ENCODE assay signal across 36 cellular contexts in the genomic region with DNA sequence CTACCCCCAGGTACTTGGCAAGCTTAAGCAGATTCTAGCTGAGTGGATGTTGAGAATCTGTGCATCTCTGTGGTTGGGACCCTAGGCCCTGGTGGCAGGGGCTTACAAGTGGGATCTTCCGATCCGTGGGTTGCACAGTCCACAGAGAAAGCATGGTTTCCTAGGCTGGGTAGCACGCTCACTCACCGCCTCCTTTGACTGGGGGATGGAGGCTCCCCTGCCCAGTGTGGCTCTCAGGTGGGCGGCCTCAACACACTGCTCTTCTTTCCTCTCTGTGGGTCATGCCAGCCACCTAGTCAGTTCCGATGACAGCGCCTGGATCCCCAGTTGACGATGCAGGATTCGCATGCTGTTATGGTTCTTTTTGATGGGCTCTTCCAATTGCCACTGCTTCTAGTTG.
"Had no signal": no experiment of that assay in that cellular context is flagged by ENCODE, and none has a peak within 500 bp of the region (broad histone marks: within the 10 kb centered on the region; RNA-seq: fewer than 3 reads in every experiment).

No MANE protein-coding gene starts in this region.

- H3K9me3 ChIP-seq: ascending aorta had no signal

- H3K27ac Mint-ChIP-seq: activated B cell treated with CpG ODN at 0.5 μM for 24 hours; activated CD4-positive, alpha-beta memory T cell treated with anti-CD3 and anti-CD28 coated beads, Interleukin-2, amount 10 ng/mL, durations not matched to agents 7 days and 5 days; activated CD4-positive, alpha-beta T cell treated with anti-CD3 and anti-CD28 coated beads for 36 hours; activated CD4-positive, alpha-beta T cell treated with anti-CD3 and anti-CD28 coated beads, Interleukin-2, amount 10 ng/mL, durations not matched to agents 7 days and 5 days; activated CD8-positive, alpha-beta memory T cell treated with anti-CD3 and anti-CD28 coated beads, Interleukin-2, amount 10 ng/mL, durations not matched to agents 7 days and 5 days; activated CD8-positive, alpha-beta T cell treated with anti-CD3 and anti-CD28 coated beads, Interleukin-2, amount 10 ng/mL, durations not matched to agents 7 days and 5 days; activated naive CD4-positive, alpha-beta T cell treated with anti-CD3 and anti-CD28 coated beads, Interleukin-2, amount 10 ng/mL, durations not matched to agents 7 days and 5 days; activated naive CD4-positive, alpha-beta T cell treated with anti-CD3 and anti-CD28 coated beads, Interleukin-2, amount 50 U/mL, for 24 hours; activated naive CD8-positive, alpha-beta T cell; activated naive CD8-positive, alpha-beta T cell treated with anti-CD3 and anti-CD28 coated beads, Interleukin-2, amount 50 U/mL, for 24 hours; activated T-cell treated with anti-CD3 and anti-CD28 coated beads, Interleukin-2, amount 50 U/mL, for 24 hours; activated T-helper 2 cell treated with anti-CD3 and anti-CD28 coated beads, Interferon-gamma antibody, Interleukin-2, Interleukin-4, amounts not matched to agents 10 μg/mL and 5 μg/mL and 100 μg/mL, durations not matched to agents 14 hours and 24 hours and 36 hours; brain; T-helper 1 cell treated with Interleukin-12 subunit alpha and Interleukin-12 subunit beta and Interleukin-4 antibody, amounts not matched to agents 30 μg/mL and 1 μg/mL, for 36 hours; T-helper 2 cell treated with Interferon-gamma antibody and Interleukin-4, amounts not matched to agents 5 μg/mL and 100 μg/mL, for 36 hours had no signal

- H3K4me3 ChIP-seq: ascending aorta, cardiac muscle cell had no signal

- H3K27me3 ChIP-seq: ascending aorta, cardiac muscle cell had no signal

- H3K9me3 Mint-ChIP-seq: activated naive CD4-positive, alpha-beta T cell treated with anti-CD3 and anti-CD28 coated beads, Interleukin-2, amount 50 U/mL, for 24 hours had no signal

- H3K4me3 Mint-ChIP-seq: activated B cell treated with CpG ODN at 0.5 μM for 24 hours; activated CD4-positive, alpha-beta memory T cell treated with anti-CD3 and anti-CD28 coated beads, Interleukin-2, amount 10 ng/mL, durations not matched to agents 7 days and 5 days; activated CD4-positive, alpha-beta T cell treated with anti-CD3 and anti-CD28 coated beads for 36 hours; activated CD4-positive, alpha-beta T cell treated with anti-CD3 and anti-CD28 coated beads, Interleukin-2, amount 10 ng/mL, durations not matched to agents 7 days and 5 days; activated CD8-positive, alpha-beta memory T cell treated with anti-CD3 and anti-CD28 coated beads, Interleukin-2, amount 10 ng/mL, durations not matched to agents 7 days and 5 days; activated CD8-positive, alpha-beta T cell treated with anti-CD3 and anti-CD28 coated beads, Interleukin-2, amount 10 ng/mL, durations not matched to agents 7 days and 5 days; activated naive CD4-positive, alpha-beta T cell treated with anti-CD3 and anti-CD28 coated beads, Interleukin-2, amount 10 ng/mL, durations not matched to agents 7 days and 5 days; activated naive CD4-positive, alpha-beta T cell treated with anti-CD3 and anti-CD28 coated beads, Interleukin-2, amount 50 U/mL, for 24 hours; activated naive CD8-positive, alpha-beta T cell; activated naive CD8-positive, alpha-beta T cell treated with anti-CD3 and anti-CD28 coated beads, Interleukin-2, amount 50 U/mL, for 24 hours; activated T-cell treated with anti-CD3 and anti-CD28 coated beads, Interleukin-2, amount 50 U/mL, for 24 hours; brain; central memory CD8-positive, alpha-beta T cell; T-helper 1 cell treated with Interleukin-12 subunit alpha and Interleukin-12 subunit beta and Interleukin-4 antibody, amounts not matched to agents 30 μg/mL and 1 μg/mL, for 36 hours; T-helper 2 cell treated with Interferon-gamma antibody and Interleukin-4, amounts not matched to agents 5 μg/mL and 100 μg/mL, for 36 hours had no signal

- H3K4me1 Mint-ChIP-seq: activated B cell treated with CpG ODN at 0.5 μM for 24 hours; activated CD4-positive, alpha-beta memory T cell treated with anti-CD3 and anti-CD28 coated beads, Interleukin-2, amount 10 ng/mL, durations not matched to agents 7 days and 5 days; activated CD4-positive, alpha-beta T cell treated with anti-CD3 and anti-CD28 coated beads for 36 hours; activated CD4-positive, alpha-beta T cell treated with anti-CD3 and anti-CD28 coated beads, Interleukin-2, amount 10 ng/mL, durations not matched to agents 7 days and 5 days; activated CD8-positive, alpha-beta memory T cell treated with anti-CD3 and anti-CD28 coated beads, Interleukin-2, amount 10 ng/mL, durations not matched to agents 7 days and 5 days; activated naive CD4-positive, alpha-beta T cell treated with anti-CD3 and anti-CD28 coated beads, Interleukin-2, amount 10 ng/mL, durations not matched to agents 7 days and 5 days; activated naive CD4-positive, alpha-beta T cell treated with anti-CD3 and anti-CD28 coated beads, Interleukin-2, amount 50 U/mL, for 24 hours; activated naive CD8-positive, alpha-beta T cell treated with anti-CD3 and anti-CD28 coated beads, Interleukin-2, amount 50 U/mL, for 24 hours; brain; central memory CD8-positive, alpha-beta T cell had no signal

- H3K36me3 Mint-ChIP-seq: activated CD8-positive, alpha-beta memory T cell treated with anti-CD3 and anti-CD28 coated beads, Interleukin-2, amount 10 ng/mL, durations not matched to agents 7 days and 5 days; activated naive CD4-positive, alpha-beta T cell treated with anti-CD3 and anti-CD28 coated beads, Interleukin-2, amount 10 ng/mL, durations not matched to agents 7 days and 5 days; activated naive CD4-positive, alpha-beta T cell treated with anti-CD3 and anti-CD28 coated beads, Interleukin-2, amount 50 U/mL, for 24 hours; activated naive CD8-positive, alpha-beta T cell; brain had no signal

- H3K36me3 ChIP-seq: ascending aorta, cardiac muscle cell had no signal

- H3K27ac ChIP-seq: ascending aorta, cardiac muscle cell, VCaP had no signal

- H3K27me3 Mint-ChIP-seq: activated B cell treated with CpG ODN at 0.5 μM for 24 hours; activated CD4-positive, alpha-beta memory T cell treated with anti-CD3 and anti-CD28 coated beads, Interleukin-2, amount 10 ng/mL, durations not matched to agents 7 days and 5 days; activated CD4-positive, alpha-beta T cell treated with anti-CD3 and anti-CD28 coated beads for 36 hours; activated CD4-positive, alpha-beta T cell treated with anti-CD3 and anti-CD28 coated beads, Interleukin-2, amount 10 ng/mL, durations not matched to agents 7 days and 5 days; activated CD8-positive, alpha-beta memory T cell treated with anti-CD3 and anti-CD28 coated beads, Interleukin-2, amount 10 ng/mL, durations not matched to agents 7 days and 5 days; activated naive CD4-positive, alpha-beta T cell treated with anti-CD3 and anti-CD28 coated beads, Interleukin-2, amount 10 ng/mL, durations not matched to agents 7 days and 5 days; activated naive CD4-positive, alpha-beta T cell treated with anti-CD3 and anti-CD28 coated beads, Interleukin-2, amount 50 U/mL, for 24 hours; activated naive CD8-positive, alpha-beta T cell; activated naive CD8-positive, alpha-beta T cell treated with anti-CD3 and anti-CD28 coated beads, Interleukin-2, amount 50 U/mL, for 24 hours; activated T-cell treated with anti-CD3 and anti-CD28 coated beads, Interleukin-2, amount 50 U/mL, for 24 hours; central memory CD8-positive, alpha-beta T cell had no signal

- H3K4me1 ChIP-seq: ascending aorta had no signal

- DNase-seq: activated B cell treated with CpG ODN at 0.5 μM for 24 hours; activated CD4-positive, alpha-beta memory T cell treated with anti-CD3 and anti-CD28 coated beads, Interleukin-2, amount 10 ng/mL, durations not matched to agents 7 days and 5 days; activated CD4-positive, alpha-beta T cell treated with anti-CD3 and anti-CD28 coated beads for 1 hour; activated CD4-positive, alpha-beta T cell treated with anti-CD3 and anti-CD28 coated beads for 36 hours; activated CD4-positive, alpha-beta T cell treated with anti-CD3 and anti-CD28 coated beads for 48 hours; activated CD4-positive, alpha-beta T cell treated with anti-CD3 and anti-CD28 coated beads, Interleukin-2, amount 10 ng/mL, durations not matched to agents 7 days and 5 days; activated CD4-positive, alpha-beta T cell treated with anti-CD3 and anti-CD28 coated beads, Interleukin-2, amount 50 U/mL, for 48 hours; activated CD8-positive, alpha-beta memory T cell treated with anti-CD3 and anti-CD28 coated beads for 24 hours; activated CD8-positive, alpha-beta memory T cell treated with anti-CD3 and anti-CD28 coated beads, Interleukin-2, amount 10 ng/mL, durations not matched to agents 7 days and 5 days; activated CD8-positive, alpha-beta memory T cell treated with anti-CD3 and anti-CD28 coated beads, Interleukin-2, amount 50 U/mL, for 48 hours; activated CD8-positive, alpha-beta T cell treated with anti-CD3 and anti-CD28 coated beads, Interleukin-2, amount 10 ng/mL, durations not matched to agents 7 days and 5 days; activated effector memory CD4-positive, alpha-beta T cell treated with Interleukin-2 at 50 U/mL for 16 hours; activated gamma-delta T cell; activated naive CD4-positive, alpha-beta T cell treated with anti-CD3 and anti-CD28 coated beads, Interleukin-2, amount 10 ng/mL, durations not matched to agents 7 days and 5 days; activated naive CD4-positive, alpha-beta T cell treated with Interleukin-2 at 50 U/mL for 16 hours; activated naive CD8-positive, alpha-beta T cell treated with anti-CD3 and anti-CD28 coated beads, Interleukin-2, amount 50 U/mL, for 24 hours; activated T-cell treated with anti-CD3 and anti-CD28 coated beads, Interleukin-2, amount 50 U/mL, for 24 hours; activated T-cell treated with anti-CD3 and anti-CD28 coated beads, Interleukin-2, amount 50 U/mL, for 48 hours; amygdala; anterior cingulate cortex; caudate nucleus; cerebellar nuclear complex; T-helper 1 cell; T-helper 2 cell; T-helper 9 cell had no signal

- ATAC-seq: activated CD4-positive, alpha-beta T cell treated with anti-CD3 and anti-CD28 coated beads for 36 hours; activated CD4-positive, CD25-positive, alpha-beta regulatory T cell treated with anti-CD3 and anti-CD28 coated beads, Interleukin-2, amount 50 U/mL, for 24 hours; activated CD8-positive, alpha-beta memory T cell treated with anti-CD3 and anti-CD28 coated beads, Interleukin-2, amount 10 ng/mL, durations not matched to agents 7 days and 5 days; activated CD8-positive, alpha-beta T cell treated with anti-CD3 and anti-CD28 coated beads, Interleukin-2, amount 10 ng/mL, durations not matched to agents 7 days and 5 days; activated naive CD8-positive, alpha-beta T cell treated with anti-CD3 and anti-CD28 coated beads, Interleukin-2, amount 50 U/mL, for 24 hours had no signal
